In genomic region chr1:62436466-62437272, GRCh38 we compare ENCODE assay signal across 1 cellular context.
TF ChIP-seq lines count a peak whose summit lies in the region.

A gene with protein sequence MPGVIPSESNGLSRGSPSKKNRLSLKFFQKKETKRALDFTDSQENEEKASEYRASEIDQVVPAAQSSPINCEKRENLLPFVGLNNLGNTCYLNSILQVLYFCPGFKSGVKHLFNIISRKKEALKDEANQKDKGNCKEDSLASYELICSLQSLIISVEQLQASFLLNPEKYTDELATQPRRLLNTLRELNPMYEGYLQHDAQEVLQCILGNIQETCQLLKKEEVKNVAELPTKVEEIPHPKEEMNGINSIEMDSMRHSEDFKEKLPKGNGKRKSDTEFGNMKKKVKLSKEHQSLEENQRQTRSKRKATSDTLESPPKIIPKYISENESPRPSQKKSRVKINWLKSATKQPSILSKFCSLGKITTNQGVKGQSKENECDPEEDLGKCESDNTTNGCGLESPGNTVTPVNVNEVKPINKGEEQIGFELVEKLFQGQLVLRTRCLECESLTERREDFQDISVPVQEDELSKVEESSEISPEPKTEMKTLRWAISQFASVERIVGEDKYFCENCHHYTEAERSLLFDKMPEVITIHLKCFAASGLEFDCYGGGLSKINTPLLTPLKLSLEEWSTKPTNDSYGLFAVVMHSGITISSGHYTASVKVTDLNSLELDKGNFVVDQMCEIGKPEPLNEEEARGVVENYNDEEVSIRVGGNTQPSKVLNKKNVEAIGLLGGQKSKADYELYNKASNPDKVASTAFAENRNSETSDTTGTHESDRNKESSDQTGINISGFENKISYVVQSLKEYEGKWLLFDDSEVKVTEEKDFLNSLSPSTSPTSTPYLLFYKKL (plus strand): TSS chr1:62437049. CDS start chr1:62439868, 2,819 bp downstream.

TF ChIP-seq in WTC11, 78 proteins besides CTCF, POLR2A, EP300 and RAD21 (continued from another document):
- TF ChIP-seq ZNF138 (CRISPR knock-in tag; conservative IDR thresholded peaks at IDR 0.05): peak; percentile 85; the same call in 1 of the 2 replicates
- 0 out of 2 replicates have a peak, but pooled peaks have one; percentile 42 for TF ChIP-seq EMX1 (CRISPR knock-in tag; IDR thresholded peaks at IDR 0.05)
- TF ChIP-seq SP1 (CRISPR knock-in tag; conservative IDR thresholded peaks at IDR 0.05): peak; percentile 30
- TF ChIP-seq TP53 (CRISPR knock-in tag; IDR thresholded peaks at IDR 0.05): peak; percentile 88
- TF ChIP-seq, protein P1, sequence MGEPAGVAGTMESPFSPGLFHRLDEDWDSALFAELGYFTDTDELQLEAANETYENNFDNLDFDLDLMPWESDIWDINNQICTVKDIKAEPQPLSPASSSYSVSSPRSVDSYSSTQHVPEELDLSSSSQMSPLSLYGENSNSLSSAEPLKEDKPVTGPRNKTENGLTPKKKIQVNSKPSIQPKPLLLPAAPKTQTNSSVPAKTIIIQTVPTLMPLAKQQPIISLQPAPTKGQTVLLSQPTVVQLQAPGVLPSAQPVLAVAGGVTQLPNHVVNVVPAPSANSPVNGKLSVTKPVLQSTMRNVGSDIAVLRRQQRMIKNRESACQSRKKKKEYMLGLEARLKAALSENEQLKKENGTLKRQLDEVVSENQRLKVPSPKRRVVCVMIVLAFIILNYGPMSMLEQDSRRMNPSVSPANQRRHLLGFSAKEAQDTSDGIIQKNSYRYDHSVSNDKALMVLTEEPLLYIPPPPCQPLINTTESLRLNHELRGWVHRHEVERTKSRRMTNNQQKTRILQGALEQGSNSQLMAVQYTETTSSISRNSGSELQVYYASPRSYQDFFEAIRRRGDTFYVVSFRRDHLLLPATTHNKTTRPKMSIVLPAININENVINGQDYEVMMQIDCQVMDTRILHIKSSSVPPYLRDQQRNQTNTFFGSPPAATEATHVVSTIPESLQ (CRISPR knock-in tag; IDR thresholded peaks at IDR 0.05): 0 out of 2 replicates have a peak, but pooled peaks have one; percentile 12
- no peak for TF ChIP-seq KAT7 (CRISPR knock-in tag; IDR thresholded peaks at IDR 0.05; ENCODE audit: borderline replicate concordance)
- TF ChIP-seq ZNF512 (CRISPR knock-in tag; IDR thresholded peaks at IDR 0.05; ENCODE audit: borderline replicate concordance): no peak
- no peak for TF ChIP-seq SMAD4 (CRISPR knock-in tag; IDR thresholded peaks at IDR 0.05)
- no peak for TF ChIP-seq PREB (CRISPR knock-in tag; IDR thresholded peaks at IDR 0.05; ENCODE audit: borderline replicate concordance)
- TF ChIP-seq E2F5 (CRISPR knock-in tag; IDR thresholded peaks at IDR 0.05): peak; percentile 86
- TF ChIP-seq TEAD1 (CRISPR knock-in tag; IDR thresholded peaks at IDR 0.05): no peak
- TF ChIP-seq PRRX2 (CRISPR knock-in tag; IDR thresholded peaks at IDR 0.05): no peak
- TF ChIP-seq ZNF121 (CRISPR knock-in tag; IDR thresholded peaks at IDR 0.05): no peak
- peak; percentile 74; the same call in 1 of the 2 replicates for TF ChIP-seq ARID4B (CRISPR knock-in tag; IDR thresholded peaks at IDR 0.05; ENCODE audit: borderline replicate concordance)
- 0 out of 2 replicates have a peak, but pooled peaks have one; percentile 15 for TF ChIP-seq GABPB1 (CRISPR knock-in tag; IDR thresholded peaks at IDR 0.05)
- peak; percentile 82 for TF ChIP-seq MAX (CRISPR knock-in tag; IDR thresholded peaks at IDR 0.05)
- TF ChIP-seq NFYB (CRISPR knock-in tag; conservative IDR thresholded peaks at IDR 0.05; ENCODE audit: low read depth): peak; percentile 54
- TF ChIP-seq, protein P2, sequence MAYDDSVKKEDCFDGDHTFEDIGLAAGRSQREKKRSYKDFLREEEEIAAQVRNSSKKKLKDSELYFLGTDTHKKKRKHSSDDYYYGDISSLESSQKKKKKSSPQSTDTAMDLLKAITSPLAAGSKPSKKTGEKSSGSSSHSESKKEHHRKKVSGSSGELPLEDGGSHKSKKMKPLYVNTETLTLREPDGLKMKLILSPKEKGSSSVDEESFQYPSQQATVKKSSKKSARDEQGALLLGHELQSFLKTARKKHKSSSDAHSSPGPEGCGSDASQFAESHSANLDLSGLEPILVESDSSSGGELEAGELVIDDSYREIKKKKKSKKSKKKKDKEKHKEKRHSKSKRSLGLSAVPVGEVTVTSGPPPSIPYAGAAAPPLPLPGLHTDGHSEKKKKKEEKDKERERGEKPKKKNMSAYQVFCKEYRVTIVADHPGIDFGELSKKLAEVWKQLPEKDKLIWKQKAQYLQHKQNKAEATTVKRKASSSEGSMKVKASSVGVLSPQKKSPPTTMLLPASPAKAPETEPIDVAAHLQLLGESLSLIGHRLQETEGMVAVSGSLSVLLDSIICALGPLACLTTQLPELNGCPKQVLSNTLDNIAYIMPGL (CRISPR knock-in tag; IDR thresholded peaks at IDR 0.05): peak; percentile 84
